Comparison of ENCODE assay signal across 15 cellular contexts in genomic region chr12:105659355-105660075, GRCh38.
DNase-seq lines count a peak whose midpoint lies in the region; ATAC-seq, FAIRE-seq and TF ChIP-seq lines count a peak whose summit lies in the region.
"Had no signal": no experiment of that assay in that cellular context is flagged by ENCODE, and none has a peak within 500 bp of the region (broad histone marks: within the 10 kb centered on the region; RNA-seq: fewer than 3 reads in every experiment).

No MANE protein-coding gene starts in this region.

- no peaks in the 10 kb centered on the region for H3K36me3 Mint-ChIP-seq in naive thymus-derived CD4-positive, alpha-beta T cell
- H3K36me3 Mint-ChIP-seq: WTC11 had no signal

- peaks cover 11% of the 10 kb centered on the region; the same call in 1 of the 2 replicates for H3K27me3 ChIP-seq in PC-3 (ENCODE audit: low read length)
- H3K27me3 ChIP-seq in endothelial cell of umbilical vein (ENCODE audit: control insufficient read depth in 2 of 2, insufficient read depth in 2 of 2, low read length in 2 of 2): no peaks in the 10 kb centered on the region
- no peaks in the 10 kb centered on the region for H3K27me3 ChIP-seq in suprapubic skin
- no peaks in the 10 kb centered on the region for H3K27me3 ChIP-seq in naive thymus-derived CD4-positive, alpha-beta T cell (ENCODE audit: control insufficient read depth in 2 of 2, insufficient read depth in 2 of 2, low read length in 2 of 2)
- H3K27me3 ChIP-seq: MG63 had no signal

- H3K4me1 Mint-ChIP-seq in naive thymus-derived CD4-positive, alpha-beta T cell: no peaks in the 10 kb centered on the region
- H3K4me1 Mint-ChIP-seq: WTC11 had no signal

- H3K79me2 ChIP-seq in PC-3 (ENCODE audit: low read length): no peaks in the 10 kb centered on the region
- no peaks in the 10 kb centered on the region for H3K79me2 ChIP-seq in endothelial cell of umbilical vein (ENCODE audit: control insufficient read depth, insufficient read depth, low read length)

- dilution Hi-C loops in endothelial cell of umbilical vein (cut with MboI; ENCODE audit: extremely low pct_ligation_motif_present, low sequenced_read_pairs): no loop called here

- H3F3A ChIP-seq in PC-3 (ENCODE audit: low read length, unreplicated experiment): no peaks in the 10 kb centered on the region

- intact Hi-C loops in PC-3 (cut with micrococcal nuclease): no loop called here
- intact Hi-C loops in endothelial cell of umbilical vein (cut with micrococcal nuclease): no loop called here
- intact Hi-C loops in naive thymus-derived CD4-positive, alpha-beta T cell (cut with micrococcal nuclease): no loop called here

- CTCF ChIA-PET in PC-3 (lab: Charles Lee): no interaction called here
- CTCF ChIA-PET in endothelial cell of umbilical vein (lab: Charles Lee): interaction anchor here (0.8 kb wide), 2 partner anchors 9 to 47 kb away, joined by 3 to 4 read pairs; no protein-coding TSS in a partner anchor
- CTCF ChIA-PET in naive thymus-derived CD4-positive, alpha-beta T cell (lab: Charles Lee): no interaction called here

- TF ChIP-seq POLR2A in endothelial cell of umbilical vein (IDR thresholded peaks at IDR 0.05; ENCODE audit: low read depth, low read length) (no peak), suprapubic skin (IDR thresholded peaks at IDR 0.05) (no peak)

- H3K9me3 Mint-ChIP-seq in naive thymus-derived CD4-positive, alpha-beta T cell: peaks cover 0 to 13% (median 0%) of the 10 kb centered on the region in 11 donors
- H3K9me3 Mint-ChIP-seq: activated naive CD4-positive, alpha-beta T cell treated with anti-CD3 and anti-CD28 coated beads for 36 hours had no signal

- H3K4me3 ChIP-seq in PC-3 (ENCODE audit: low read length): no peak overlapping the region
- H3K4me3 ChIP-seq in endothelial cell of umbilical vein (replicated peaks in 1 of 3; ENCODE audit: insufficient read depth in 1 of 3, low read depth in 1 of 3, low read length in 3 of 3): no peak overlapping the region
- no peak overlapping the region for H3K4me3 ChIP-seq in suprapubic skin
- H3K4me3 ChIP-seq in naive thymus-derived CD4-positive, alpha-beta T cell (ENCODE audit: low read length): no peak overlapping the region
- H3K4me3 ChIP-seq: MG63 had no signal

- TF ChIP-seq EP300 in suprapubic skin (IDR thresholded peaks at IDR 0.05): no peak

- FAIRE-seq in endothelial cell of umbilical vein (lab: Jason Lieb, UNC): no peak
- FAIRE-seq: H54 had no signal

- H3K27ac Mint-ChIP-seq in naive thymus-derived CD4-positive, alpha-beta T cell: no peak overlapping the region
- H3K27ac Mint-ChIP-seq: activated naive CD4-positive, alpha-beta T cell treated with anti-CD3 and anti-CD28 coated beads for 36 hours; WTC11 had no signal

- no peaks in the 10 kb centered on the region for H4K20me1 ChIP-seq in PC-3 (ENCODE audit: low read length)
- no peaks in the 10 kb centered on the region for H4K20me1 ChIP-seq in endothelial cell of umbilical vein (replicated peaks; ENCODE audit: control insufficient read depth, extremely low read depth, insufficient read depth, low read length)

- H3K9me1 ChIP-seq in endothelial cell of umbilical vein (replicated peaks; ENCODE audit: control insufficient read depth, extremely low read depth, insufficient read depth, low read length): no peaks in the 10 kb centered on the region

- WGBS in suprapubic skin: 40% methylated on average over 2 of the region's 2 CpGs

- H3K27ac ChIP-seq in PC-3 (ENCODE audit: low read length) (no peak overlapping the region), endothelial cell of umbilical vein (ENCODE audit: insufficient read depth, low read depth, low read length) (no peak overlapping the region), suprapubic skin (peak overlapping the region; percentile 71)
- H3K27ac ChIP-seq in naive thymus-derived CD4-positive, alpha-beta T cell (ENCODE audit: low read depth, low read length): no peak overlapping the region
- H3K27ac ChIP-seq: C4-2B had no signal

- POLR2A ChIA-PET in PC-3 (lab: Charles Lee; ENCODE audit: unreplicated experiment): no interaction called here
- POLR2A ChIA-PET in endothelial cell of umbilical vein (lab: Charles Lee): no interaction called here
- POLR2A ChIA-PET in naive thymus-derived CD4-positive, alpha-beta T cell (lab: Charles Lee): no interaction called here

- H3K4me2 ChIP-seq in PC-3 (ENCODE audit: low read length) (no peak overlapping the region), endothelial cell of umbilical vein (ENCODE audit: insufficient read depth, low read length) (no peak overlapping the region)

- H3K9ac ChIP-seq in PC-3 (ENCODE audit: low read length) (no peak overlapping the region), endothelial cell of umbilical vein (replicated peaks; ENCODE audit: extremely low read depth, insufficient read depth, low read length) (no peak overlapping the region)

- ATAC-seq in PC-3 (no peak), GM21737 (IDR thresholded peaks at IDR 0.05; ENCODE audit: unreplicated experiment) (no peak), GM19351 (IDR thresholded peaks at IDR 0.05; ENCODE audit: unreplicated experiment) (no peak)
- no peak for ATAC-seq in naive thymus-derived CD4-positive, alpha-beta T cell
- ATAC-seq: WTC11 had no signal

- no peaks in the 10 kb centered on the region for H3K4me1 ChIP-seq in PC-3 (ENCODE audit: insufficient read depth, low read length)
- H3K4me1 ChIP-seq in endothelial cell of umbilical vein (ENCODE audit: control insufficient read depth, extremely low read depth, insufficient read depth, low read length): peaks cover 9% of the 10 kb centered on the region
- H3K4me1 ChIP-seq in suprapubic skin: peaks cover 19% of the 10 kb centered on the region
- H3K4me1 ChIP-seq in naive thymus-derived CD4-positive, alpha-beta T cell (ENCODE audit: control insufficient read depth in 2 of 2, insufficient read depth in 2 of 2, low read length in 2 of 2): no peaks in the 10 kb centered on the region

- no peak overlapping the region for H3K4me3 Mint-ChIP-seq in naive thymus-derived CD4-positive, alpha-beta T cell
- H3K4me3 Mint-ChIP-seq: activated naive CD4-positive, alpha-beta T cell treated with anti-CD3 and anti-CD28 coated beads for 36 hours; WTC11 had no signal

- H3K9me3 ChIP-seq in PC-3 (ENCODE audit: low read length): no peaks in the 10 kb centered on the region
- no peaks in the 10 kb centered on the region for H3K9me3 ChIP-seq in endothelial cell of umbilical vein (replicated peaks; ENCODE audit: control insufficient read depth, insufficient read depth, low read length)
- no peaks in the 10 kb centered on the region for H3K9me3 ChIP-seq in suprapubic skin
- H3K9me3 ChIP-seq in naive thymus-derived CD4-positive, alpha-beta T cell (ENCODE audit: control insufficient read depth in 2 of 3, low read length in 3 of 3): no peaks in the 10 kb centered on the region
- H3K9me3 ChIP-seq: MG63 had no signal

- DNase-seq in PC-3: peak; percentile 32
- DNase-seq in endothelial cell of umbilical vein (ENCODE audit: low read depth, low spot score): peak; percentile 20
- peak; percentile 30 for DNase-seq in medulla oblongata (ENCODE audit: extremely low spot score)
- DNase-seq in suprapubic skin (ENCODE audit: low spot score in 2 of 2): no peak
- no peak for DNase-seq in naive thymus-derived CD4-positive, alpha-beta T cell
- DNase-seq: activated naive CD4-positive, alpha-beta T cell treated with anti-CD3 and anti-CD28 coated beads for 36 hours; EL; MG63; NCI-H2029 treated with DMSO at 0.1 percent for 48 hours; stimulated activated CD4-positive, alpha-beta T cell treated with anti-CD3 and anti-CD28 coated beads, Interleukin-2, amount 100 ng/mL, for 48 hours had no signal

- 0 out of 2 replicates have a peak, but pooled peaks cover 4% of the 10 kb centered on the region for H3K9me2 ChIP-seq in PC-3 (replicated peaks; ENCODE audit: low read length)

- TF ChIP-seq CTCF in PC-3 (conservative IDR thresholded peaks at IDR 0.05; ENCODE audit: low read depth, low read length): no peak
- TF ChIP-seq CTCF in endothelial cell of umbilical vein (IDR thresholded peaks at IDR 0.05; ENCODE audit: extremely low read depth in 1 of 2, insufficient read depth in 1 of 2, low read depth in 1 of 2, low read length in 2 of 2): no peak
- TF ChIP-seq CTCF in suprapubic skin (IDR thresholded peaks at IDR 0.05): no peak

- no peaks in the 10 kb centered on the region for H3K36me3 ChIP-seq in PC-3 (ENCODE audit: low read depth, low read length)
- no peaks in the 10 kb centered on the region for H3K36me3 ChIP-seq in endothelial cell of umbilical vein (ENCODE audit: control insufficient read depth in 2 of 2, extremely low read depth in 1 of 2, insufficient read depth in 2 of 2, low read length in 2 of 2)
- H3K36me3 ChIP-seq in suprapubic skin: no peaks in the 10 kb centered on the region
- no peaks in the 10 kb centered on the region for H3K36me3 ChIP-seq in naive thymus-derived CD4-positive, alpha-beta T cell (ENCODE audit: control insufficient read depth in 2 of 3, insufficient read depth in 3 of 3, low read length in 3 of 3)
- H3K36me3 ChIP-seq: MG63 had no signal

- H3K27me3 Mint-ChIP-seq in naive thymus-derived CD4-positive, alpha-beta T cell: peaks cover 0 to 14% (median 0%) of the 10 kb centered on the region in 5 donors

- no TSS peak for BruUV-seq in PC-3 (replicated peaks; lab: Mats Ljungman, UMichigan)
- no TSS peak for BruUV-seq in endothelial cell of umbilical vein (replicated peaks; lab: Mats Ljungman, UMichigan)

- no peak overlapping the region for H2AFZ ChIP-seq in PC-3 (ENCODE audit: low read length)
- H2AFZ ChIP-seq in endothelial cell of umbilical vein (ENCODE audit: low read depth, low read length): no peak overlapping the region

TF ChIP-seq in endothelial cell of umbilical vein, 7 proteins besides CTCF, POLR2A, EP300 and RAD21:
- TF ChIP-seq JUN (IDR thresholded peaks at IDR 0.05; ENCODE audit: borderline replicate concordance, insufficient read depth, insufficient read length, low read depth) (no peak), MYC (IDR thresholded peaks at IDR 0.05; ENCODE audit: low read depth, low read length) (no peak), EZH2 (IDR thresholded peaks at IDR 0.05; ENCODE audit: borderline replicate concordance, low read depth, low read length, severe bottlenecking) (no peak)

Comparison
In these comparisons a context has a peak if more than half of its experiments do, and no peak if none do; other contexts are left out.
1. DNase-seq: peak in PC-3 (single experiment), endothelial cell of umbilical vein (single experiment) and medulla oblongata (single experiment); none in suprapubic skin (0 of 2) and naive thymus-derived CD4-positive, alpha-beta T cell (0 of 9).